Comparison of ENCODE assay signal across 20 cellular contexts in genomic region chr17:31605761-31606160, GRCh38.
A peak's percentile ranks its signal among the peaks of the same experiment; 100 is the strongest.
DNase-seq lines count a peak whose midpoint lies in the region; ATAC-seq and TF ChIP-seq lines count a peak whose summit lies in the region.
"Had no signal": no experiment of that assay in that cellular context is flagged by ENCODE, and none has a peak within 500 bp of the region (broad histone marks: within the 10 kb centered on the region; RNA-seq: fewer than 3 reads in every experiment).

No MANE protein-coding gene starts in this region.

- no peak overlapping the region for H3K27ac ChIP-seq in osteoblast (ENCODE audit: low read depth, low read length)
- H3K27ac ChIP-seq: 22Rv1; A549; BLaER1 treated with 17β-estradiol and CSF1 and Interleukin-3, amounts not matched to agents 10 nM and 100 nM; C4-2B had no signal

- no peak for TF ChIP-seq CTCF in HFFc6 (IDR thresholded peaks at IDR 0.05)
- no peak for TF ChIP-seq CTCF in osteoblast (IDR thresholded peaks at IDR 0.05; ENCODE audit: extremely low read depth, low read depth, low read length)

- no peak overlapping the region for H3K4me3 ChIP-seq in osteoblast (ENCODE audit: insufficient read depth, low read length)
- H3K4me3 ChIP-seq: A549; BLaER1 treated with 17β-estradiol and CSF1 and Interleukin-3, amounts not matched to agents 10 nM and 100 nM had no signal

- no peaks in the 10 kb centered on the region for H3K9me3 ChIP-seq in osteoblast (ENCODE audit: low read depth, low read length)
- H3K9me3 ChIP-seq: A549; BLaER1 treated with 17β-estradiol and CSF1 and Interleukin-3, amounts not matched to agents 10 nM and 100 nM; Caco-2 had no signal

- peak; percentile 8 for DNase-seq in activated CD8-positive, alpha-beta memory T cell treated with anti-CD3 and anti-CD28 coated beads, Interleukin-2, amount 10 ng/mL, durations not matched to agents 7 days and 5 days
- DNase-seq in activated CD8-positive, alpha-beta memory T cell treated with anti-CD3 and anti-CD28 coated beads for 24 hours: no peak
- DNase-seq in HFFc6: no peak
- peak; percentile 38 for DNase-seq in islet precursor cell
- peak; percentile 85 for DNase-seq in osteoblast (ENCODE audit: insufficient read length, low spot score, missing footprints)
- no peak for DNase-seq in HUDEP-2 (lab: John Stamatoyannopoulos, UW; ENCODE audit: unreplicated experiment in 76 of 76)
- DNase-seq in SW480 (ENCODE audit: low spot score): no peak
- DNase-seq: AML-193; Caco-2; Calu3; CD4-positive, alpha-beta T cell; CD8-positive, alpha-beta T cell; DMS79 treated with DMSO at 0.1 percent for 48 hours; GF-D8 had no signal

- H3K36me3 ChIP-seq in osteoblast (ENCODE audit: insufficient read depth, low read length): peaks cover 12% of the 10 kb centered on the region
- H3K36me3 ChIP-seq: BLaER1 treated with 17β-estradiol and CSF1 and Interleukin-3, amounts not matched to agents 10 nM and 100 nM had no signal

- no peaks in the 10 kb centered on the region for H4K20me1 ChIP-seq in osteoblast (ENCODE audit: insufficient read depth, low read length)
- H4K20me1 ChIP-seq: BLaER1 treated with 17β-estradiol and CSF1 and Interleukin-3, amounts not matched to agents 10 nM and 100 nM had no signal

- H3K79me2 ChIP-seq in osteoblast (ENCODE audit: insufficient read depth, low read length): peaks cover 4% of the 10 kb centered on the region

- H3K27me3 Mint-ChIP-seq in activated CD8-positive, alpha-beta memory T cell treated with anti-CD3 and anti-CD28 coated beads, Interleukin-2, amount 10 ng/mL, durations not matched to agents 7 days and 5 days: peaks cover 11% of the 10 kb centered on the region
- H3K27me3 Mint-ChIP-seq in HFFc6 (ENCODE audit: insufficient read depth): peaks cover 26% of the 10 kb centered on the region
- H3K27me3 Mint-ChIP-seq: B cell had no signal

- CTCF ChIA-PET in activated CD8-positive, alpha-beta memory T cell treated with anti-CD3 and anti-CD28 coated beads, Interleukin-2, amount 10 ng/mL, durations not matched to agents 7 days and 5 days (lab: Charles Lee): no interaction called here

- H3K27ac Mint-ChIP-seq in activated CD8-positive, alpha-beta memory T cell treated with anti-CD3 and anti-CD28 coated beads, Interleukin-2, amount 10 ng/mL, durations not matched to agents 7 days and 5 days: no peak overlapping the region
- peak overlapping the region; percentile 51; the same call in 1 of the 2 replicates for H3K27ac Mint-ChIP-seq in HFFc6
- H3K27ac Mint-ChIP-seq: B cell; CD4-positive, alpha-beta T cell; CD8-positive, alpha-beta T cell had no signal

- no peak overlapping the region for H2AFZ ChIP-seq in osteoblast (ENCODE audit: low read length)

- H3K27me3 ChIP-seq in osteoblast (ENCODE audit: insufficient read depth, low read length): no peaks in the 10 kb centered on the region
- H3K27me3 ChIP-seq: BLaER1 treated with 17β-estradiol and CSF1 and Interleukin-3, amounts not matched to agents 10 nM and 100 nM had no signal

- no peaks in the 10 kb centered on the region for H3K9me3 Mint-ChIP-seq in activated CD8-positive, alpha-beta memory T cell treated with anti-CD3 and anti-CD28 coated beads, Interleukin-2, amount 10 ng/mL, durations not matched to agents 7 days and 5 days (ENCODE audit: low read depth)
- H3K9me3 Mint-ChIP-seq in HFFc6: no peaks in the 10 kb centered on the region
- H3K9me3 Mint-ChIP-seq: CD4-positive, alpha-beta T cell; CD8-positive, alpha-beta T cell had no signal

- H3K4me2 ChIP-seq in osteoblast (ENCODE audit: insufficient read depth, low read length): no peak overlapping the region
- H3K4me2 ChIP-seq: A549; BLaER1 treated with 17β-estradiol and CSF1 and Interleukin-3, amounts not matched to agents 10 nM and 100 nM had no signal

- H3K4me3 Mint-ChIP-seq in activated CD8-positive, alpha-beta memory T cell treated with anti-CD3 and anti-CD28 coated beads, Interleukin-2, amount 10 ng/mL, durations not matched to agents 7 days and 5 days: no peak overlapping the region
- no peak overlapping the region; the same call in 1 of the 2 replicates for H3K4me3 Mint-ChIP-seq in HFFc6
- H3K4me3 Mint-ChIP-seq: B cell; CD4-positive, alpha-beta T cell; CD8-positive, alpha-beta T cell had no signal

- no peak for ATAC-seq in activated CD8-positive, alpha-beta memory T cell treated with anti-CD3 and anti-CD28 coated beads, Interleukin-2, amount 10 ng/mL, durations not matched to agents 7 days and 5 days
- no peak for ATAC-seq in HG02571 (IDR thresholded peaks at IDR 0.05; ENCODE audit: unreplicated experiment)
- ATAC-seq: A549; CD8-positive, alpha-beta T cell had no signal

- no peaks in the 10 kb centered on the region for H3K36me3 Mint-ChIP-seq in activated CD8-positive, alpha-beta memory T cell treated with anti-CD3 and anti-CD28 coated beads, Interleukin-2, amount 10 ng/mL, durations not matched to agents 7 days and 5 days
- H3K36me3 Mint-ChIP-seq in HFFc6 (ENCODE audit: low read depth): peaks cover 28% of the 10 kb centered on the region; the same call in 1 of the 2 replicates
- H3K36me3 Mint-ChIP-seq: CD8-positive, alpha-beta T cell had no signal

- H3K4me1 ChIP-seq in osteoblast (ENCODE audit: insufficient read depth, low read length): no peaks in the 10 kb centered on the region
- H3K4me1 ChIP-seq: A549, Caco-2 had no signal

- H3K4me1 Mint-ChIP-seq in activated CD8-positive, alpha-beta memory T cell treated with anti-CD3 and anti-CD28 coated beads, Interleukin-2, amount 10 ng/mL, durations not matched to agents 7 days and 5 days: peaks cover 4% of the 10 kb centered on the region
- H3K4me1 Mint-ChIP-seq in HFFc6 (ENCODE audit: low read depth): peaks cover 59% of the 10 kb centered on the region
- H3K4me1 Mint-ChIP-seq: B cell had no signal

Comparison
In these comparisons a context has a peak if more than half of its experiments do, and no peak if none do; other contexts are left out.
1. DNase-seq: peak in activated CD8-positive, alpha-beta memory T cell treated with anti-CD3 and anti-CD28 coated beads, Interleukin-2, amount 10 ng/mL, durations not matched to agents 7 days and 5 days (single experiment), islet precursor cell (single experiment) and osteoblast (single experiment); none in activated CD8-positive, alpha-beta memory T cell treated with anti-CD3 and anti-CD28 coated beads for 24 hours (single experiment), HFFc6 (single experiment), HUDEP-2 (0 of 76) and SW480 (single experiment).